ENCODE assay signal across 1 cellular context in genomic region chr5:6597557-6597956, GRCh38.
TF ChIP-seq lines count a peak whose summit lies in the region.

No MANE protein-coding gene starts in this region.

TF ChIP-seq in WTC11, 78 proteins besides CTCF, POLR2A, EP300 and RAD21 (continued from another document):
- no peak for TF ChIP-seq E2F1 (CRISPR knock-in tag; IDR thresholded peaks at IDR 0.05)
